ENCODE assay signal across 12 cellular contexts in the genomic region with DNA sequence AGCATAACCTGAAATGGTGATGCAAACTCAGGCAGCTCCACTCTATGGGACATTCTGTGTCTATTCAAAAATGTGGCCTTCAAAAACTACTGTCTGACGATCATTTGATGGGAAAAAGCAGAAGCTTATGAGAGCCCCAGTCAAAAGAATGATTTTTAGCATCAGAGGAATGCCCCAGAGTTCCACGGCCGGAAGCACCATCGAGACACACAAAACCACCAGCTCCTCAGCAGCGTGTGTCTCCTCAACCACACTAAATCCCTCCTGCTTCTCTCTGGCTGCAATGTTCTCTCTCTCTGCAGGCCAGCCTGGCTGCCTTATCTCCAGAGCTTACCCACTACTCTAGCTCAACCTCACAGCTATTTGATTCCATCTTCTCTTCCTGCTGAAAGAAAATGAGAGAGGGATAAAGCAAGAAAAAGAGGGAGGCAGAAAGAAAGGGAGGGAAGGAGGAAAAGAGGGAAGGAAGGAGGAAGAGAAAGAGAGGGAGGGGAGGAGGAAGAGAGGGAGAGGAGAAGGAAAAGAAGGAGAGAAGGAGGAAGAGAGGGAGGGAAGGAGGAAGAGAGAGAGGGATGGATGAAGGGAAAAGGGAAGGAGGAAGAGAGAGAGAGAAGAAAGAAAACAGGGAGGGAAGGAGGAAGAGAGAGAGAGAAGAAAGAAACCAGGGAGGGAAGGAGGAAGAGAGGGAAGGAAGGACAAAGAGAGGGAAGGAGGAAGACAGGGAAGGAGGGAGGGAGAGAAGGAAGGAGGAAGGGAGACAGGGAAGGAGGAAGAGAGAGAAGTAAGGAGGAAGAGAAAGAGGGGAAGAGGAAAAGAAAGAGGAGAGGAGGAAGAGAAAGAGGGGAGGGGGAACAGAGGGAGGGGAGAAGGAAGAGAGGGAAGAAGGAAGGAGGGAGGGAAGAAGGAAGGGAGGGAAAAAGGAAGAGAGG. TPM values are rescaled to one million over a fixed set of nuclear protein-coding genes. Genes with fewer than 3 reads are reported as not detected.
DNase-seq lines count a peak whose midpoint lies in the region; ATAC-seq, FAIRE-seq and TF ChIP-seq lines count a peak whose summit lies in the region.
"Had no signal": no experiment of that assay in that cellular context is flagged by ENCODE, and none has a peak within 500 bp of the region (broad histone marks: within the 10 kb centered on the region; RNA-seq: fewer than 3 reads in every experiment).

No MANE protein-coding gene starts in this region.

- WGBS in HepG2 (ENCODE audit: low lambda C conversion rate): 11% methylated on average over 5 of the region's 5 CpGs

- in situ Hi-C loops in HepG2 (cut with HindIII; ENCODE audit: extremely low pct_ligation_motif_present, low pct_unique_long_range_greater_than_20kb): no loop called here

- TF ChIP-seq EP300 in HepG2 (IDR thresholded peaks at IDR 0.05; ENCODE audit: low read depth in 2 of 2, low read length in 2 of 2) (no peak), HepG2 (CRISPR knock-in tag; IDR thresholded peaks at IDR 0.05; ENCODE audit: borderline replicate concordance) (no peak)

- H3K36me3 Mint-ChIP-seq in CD4-positive, CD25-positive, alpha-beta regulatory T cell: no peaks in the 10 kb centered on the region
- no peaks in the 10 kb centered on the region for H3K36me3 Mint-ChIP-seq in T-cell

- BruUV-seq in HepG2 (replicated peaks; lab: Mats Ljungman, UMichigan): no TSS peak

- no peak for TF ChIP-seq RAD21 in HepG2 (CRISPR knock-in tag; IDR thresholded peaks at IDR 0.05)

- POLR2A ChIA-PET in T-cell (lab: Charles Lee) (interaction anchor here (0.7 kb wide), 2 partner anchors 73 to 218 kb away, joined by 5 to 10 read pairs; no protein-coding TSS in a partner anchor), HepG2 (lab: Yijun Ruan, JAX) (no interaction called here)

- no peak overlapping the region for H3K9ac ChIP-seq in HepG2 (ENCODE audit: insufficient read depth, low read depth, low read length)

- H3K27me3 Mint-ChIP-seq in CD4-positive, CD25-positive, alpha-beta regulatory T cell: peaks cover 20% of the 10 kb centered on the region
- peaks cover 7 to 20% of the 10 kb centered on the region in 2 donors for H3K27me3 Mint-ChIP-seq in T-cell

- no peak overlapping the region for H3K27ac ChIP-seq in CD4-positive, CD25-positive, alpha-beta regulatory T cell (ENCODE audit: insufficient read depth, low read length, poor library complexity, severe bottlenecking)
- H3K27ac ChIP-seq in HepG2 (ENCODE audit: extremely low read length, insufficient read depth, low read length): no peak overlapping the region
- H3K27ac ChIP-seq: breast epithelium had no signal

- intact Hi-C loops in HepG2 (cut with micrococcal nuclease; ENCODE audit: unreplicated experiment): no loop called here

- H3K4me1 ChIP-seq in CD4-positive, CD25-positive, alpha-beta regulatory T cell (ENCODE audit: control insufficient read depth, insufficient read depth, low read length, poor library complexity, severe bottlenecking): no peaks in the 10 kb centered on the region
- peaks cover 38% of the 10 kb centered on the region for H3K4me1 ChIP-seq in HepG2 (ENCODE audit: insufficient read depth, low read length)
- H3K4me1 ChIP-seq: breast epithelium had no signal

- no peaks in the 10 kb centered on the region for H3K79me2 ChIP-seq in HepG2 (ENCODE audit: insufficient read depth, low read length)

- no peaks in the 10 kb centered on the region for H3K36me3 ChIP-seq in CD4-positive, CD25-positive, alpha-beta regulatory T cell (ENCODE audit: control insufficient read depth, insufficient read depth, low read length)
- no peaks in the 10 kb centered on the region for H3K36me3 ChIP-seq in HepG2 (replicated peaks in 1 of 2; ENCODE audit: control insufficient read depth in 1 of 2, insufficient read depth in 2 of 2, low read length in 2 of 2)
- H3K36me3 ChIP-seq: breast epithelium had no signal

- no peak for DNase-seq in CD4-positive, CD25-positive, alpha-beta regulatory T cell
- peak; percentile 63 for DNase-seq in GM20000 (ENCODE audit: low spot score)
- DNase-seq in T-cell: peak in 15 of 34 experiments; percentile 11 to 34 (median 17)
- no peak for DNase-seq in HepG2 (ENCODE audit: low spot score)
- DNase-seq in iPS-NIHi11 (ENCODE audit: low spot score): no peak
- DNase-seq in H54 (ENCODE audit: insufficient read length, low spot score): no peak
- DNase-seq: erythroblast, NCI-H1694, NCI-H748 treated with DMSO at 0.1 percent for 48 hours had no signal

- TF ChIP-seq POLR2A in HepG2 (IDR thresholded peaks at IDR 0.05; ENCODE audit: insufficient read depth in 1 of 2, low read depth in 2 of 2, low read length in 2 of 2): no peak
- no peak for TF ChIP-seq POLR2A in H54 (IDR thresholded peaks at IDR 0.05; ENCODE audit: low read depth, low read length)

- no peak overlapping the region for H3K4me2 ChIP-seq in HepG2 (ENCODE audit: low read depth, low read length)

- H2AFZ ChIP-seq in HepG2 (ENCODE audit: low read length): no peak overlapping the region

- H3K4me3 ChIP-seq in CD4-positive, CD25-positive, alpha-beta regulatory T cell (ENCODE audit: low read depth, low read length): no peak overlapping the region
- H3K4me3 ChIP-seq in HepG2 (replicated peaks in 1 of 3; ENCODE audit: insufficient read depth in 1 of 3, low read depth in 2 of 3, low read length in 3 of 3): no peak overlapping the region
- H3K4me3 ChIP-seq: breast epithelium had no signal

- CTCF ChIA-PET in T-cell (lab: Charles Lee): interaction anchor here (0.7 to 1.5 kb wide), 4 partner anchors 9 to 47 kb away, joined by 3 to 5 read pairs (median 4); no protein-coding TSS in a partner anchor
- CTCF ChIA-PET in HepG2 (lab: Yijun Ruan, JAX; ENCODE audit: low intra/inter-chr PET ratio, low total read pairs): no interaction called here

- peaks cover 0 to 4% (median 0%) of the 10 kb centered on the region in 7 donors for H3K9me3 Mint-ChIP-seq in CD4-positive, CD25-positive, alpha-beta regulatory T cell
- no peaks in the 10 kb centered on the region for H3K9me3 Mint-ChIP-seq in T-cell

- no peaks in the 10 kb centered on the region for H4K20me1 ChIP-seq in HepG2 (ENCODE audit: insufficient read depth, low read length)

- no peaks in the 10 kb centered on the region for H3K27me3 ChIP-seq in CD4-positive, CD25-positive, alpha-beta regulatory T cell (ENCODE audit: control insufficient read depth, insufficient read depth, low read length)
- H3K27me3 ChIP-seq in HepG2 (ENCODE audit: control insufficient read depth in 1 of 2, insufficient read depth in 2 of 2, low read length in 2 of 2): peaks cover 4 to 5% of the 10 kb centered on the region in 2 experiments; a peak in 2 of 5 replicates
- H3K27me3 ChIP-seq: breast epithelium had no signal

- H3K27ac Mint-ChIP-seq in CD4-positive, CD25-positive, alpha-beta regulatory T cell: peak overlapping the region in 1 of 3 donors; percentile 17
- no peak overlapping the region for H3K27ac Mint-ChIP-seq in T-cell

- peak; percentile 31 to 54 for ATAC-seq in CD4-positive, CD25-positive, alpha-beta regulatory T cell (ENCODE audit: low read depth in 2 of 2)
- peak; percentile 52 to 89 (median 66) for ATAC-seq in T-cell (replicated peaks in 1 of 4)
- ATAC-seq in HepG2: no peak
- ATAC-seq in GM18861 (IDR thresholded peaks at IDR 0.05; ENCODE audit: unreplicated experiment): no peak
- no peak for ATAC-seq in HG02970 (IDR thresholded peaks at IDR 0.05; ENCODE audit: low FRiP score, unreplicated experiment)

- FAIRE-seq in HepG2 (lab: Jason Lieb, UNC) (no peak), H54 (lab: Jason Lieb, UNC) (no peak)

- no peaks in the 10 kb centered on the region for H3K9me3 ChIP-seq in CD4-positive, CD25-positive, alpha-beta regulatory T cell (ENCODE audit: control insufficient read depth in 2 of 2, low read length in 2 of 2)
- H3K9me3 ChIP-seq in HepG2 (ENCODE audit: low read length): no peaks in the 10 kb centered on the region
- H3K9me3 ChIP-seq: breast epithelium had no signal

- TF ChIP-seq CTCF in GM20000 (IDR thresholded peaks at IDR 0.05; ENCODE audit: extremely low read depth, missing control alignments): no peak
- TF ChIP-seq CTCF in HepG2 (CRISPR knock-in tag; IDR thresholded peaks at IDR 0.05): no peak

- peak overlapping the region in 1 of 4 donors; percentile 35 for H3K4me3 Mint-ChIP-seq in CD4-positive, CD25-positive, alpha-beta regulatory T cell
- no peak overlapping the region for H3K4me3 Mint-ChIP-seq in T-cell

- peaks cover 0 to 6% (median 6%) of the 10 kb centered on the region in 4 donors for H3K4me1 Mint-ChIP-seq in CD4-positive, CD25-positive, alpha-beta regulatory T cell
- peaks cover 6 to 18% (median 12%) of the 10 kb centered on the region in 3 donors for H3K4me1 Mint-ChIP-seq in T-cell

TF ChIP-seq in HepG2, 621 proteins besides CTCF, POLR2A, EP300 and RAD21:
- 0 out of 2 replicates have a peak, but pooled peaks have one; percentile 25 for TF ChIP-seq IKZF1 (IDR thresholded peaks at IDR 0.05)
- no peak for TF ChIP-seq ZNF430 (CRISPR knock-in tag; IDR thresholded peaks at IDR 0.05)
- 0 out of 2 replicates have a peak, but pooled peaks have one; percentile 20 for TF ChIP-seq PLRG1 (conservative IDR thresholded peaks at IDR 0.05)

RNA-seq across cellular contexts. Expression of a gene that starts 33.5 kb away (rescaled TPM):
- 589 TPM for total RNA-seq in CD4-positive, CD25-positive, alpha-beta regulatory T cell
- polyA plus RNA-seq in CD4-positive, CD25-positive, alpha-beta regulatory T cell: 100 to 1,000 TPM; 552 to 687 (median 620) TPM
- 100 to 1,000 TPM; 529 to 586 (median 559) TPM for total RNA-seq in T-cell
- total RNA-seq in HepG2 (2016; rRNA removed; fragmentation: Illumina TruSeq; extraction: Trizol): 0.34 and 0.86 TPM in 2 replicates
- total RNA-seq in HepG2 (2016; cell fraction: cytosol; rRNA removed; fragmentation: Illumina TruSeq; extraction: Trizol; ENCODE audit: low read depth): 0.18 and 0.30 TPM in 2 replicates
- total RNA-seq in HepG2 (2016; cell fraction: insoluble cytoplasmic fraction; rRNA removed; fragmentation: Illumina TruSeq; extraction: Trizol): 0.18 and 0.45 TPM in 2 replicates
- 0.48 and 0.56 TPM in 2 replicates for total RNA-seq in HepG2 (2016; cell fraction: membrane; rRNA removed; fragmentation: Illumina TruSeq; extraction: Trizol)
- 0.34 and 0.53 TPM in 2 replicates for total RNA-seq in HepG2 (2016; cell fraction: nucleus; rRNA removed; fragmentation: Illumina TruSeq; extraction: Trizol)
- 0.41 and 0.76 TPM in 2 replicates for polyA plus RNA-seq in HepG2 (2011; rRNA removed)
- polyA plus RNA-seq in HepG2 (2011; cell fraction: cytosol; rRNA removed): 0.64 and 0.79 TPM in 2 replicates
- polyA plus RNA-seq in HepG2 (2011; cell fraction: nucleus; rRNA removed): 0.59 and 0.61 TPM in 2 replicates
- 0.19 and 0.38 TPM in 2 replicates for polyA plus RNA-seq in HepG2 (2012)
- polyA plus RNA-seq in HepG2 (2016; cell fraction: cytosol; fragmentation: Illumina TruSeq; extraction: Trizol; ENCODE audit: low read depth): 0.33 and 0.38 TPM in 2 replicates
- 0.57 and 0.76 TPM in 2 replicates for polyA plus RNA-seq in HepG2 (2016; cell fraction: insoluble cytoplasmic fraction; fragmentation: Illumina TruSeq; extraction: Trizol; ENCODE audit: low read depth)
- 0.54 and 0.79 TPM in 2 replicates for polyA plus RNA-seq in HepG2 (2016; cell fraction: membrane; fragmentation: Illumina TruSeq; extraction: Trizol; ENCODE audit: low read depth)
- 1.1 TPM in 2 replicates for polyA plus RNA-seq in HepG2 (2016; cell fraction: nucleus; fragmentation: Illumina TruSeq; extraction: Trizol; ENCODE audit: insufficient read depth, low read depth)
- polyA minus RNA-seq in HepG2 (2011; rRNA and poly(A)+ RNA removed; ENCODE audit: low replicate concordance): 2.1 and 4.6 TPM in 2 replicates
- polyA minus RNA-seq in HepG2 (2011; cell fraction: cytosol; rRNA and poly(A)+ RNA removed): 0.59 TPM in 1 of 2 replicates, not detected in the other
- not detected in 2 replicates for polyA minus RNA-seq in HepG2 (2011; cell fraction: nucleus; rRNA and poly(A)+ RNA removed)

Comparison
In these comparisons a context has a peak if more than half of its experiments do, and no peak if none do; other contexts are left out.
1. ATAC-seq: peak in CD4-positive, CD25-positive, alpha-beta regulatory T cell (2 of 2) and T-cell (4 of 4); none in HepG2 (single experiment), GM18861 (single experiment) and HG02970 (single experiment).
2. RNA of a gene that starts 33.5 kb away (total RNA-seq): 589 TPM in CD4-positive, CD25-positive, alpha-beta regulatory T cell (single experiment) and 529 to 586 TPM in T-cell; 0.18 to 0.86 TPM in HepG2; every median in the first group is over 100 times any median in the second.